ENCODE assay signal across 1 cellular context in the genomic region with DNA sequence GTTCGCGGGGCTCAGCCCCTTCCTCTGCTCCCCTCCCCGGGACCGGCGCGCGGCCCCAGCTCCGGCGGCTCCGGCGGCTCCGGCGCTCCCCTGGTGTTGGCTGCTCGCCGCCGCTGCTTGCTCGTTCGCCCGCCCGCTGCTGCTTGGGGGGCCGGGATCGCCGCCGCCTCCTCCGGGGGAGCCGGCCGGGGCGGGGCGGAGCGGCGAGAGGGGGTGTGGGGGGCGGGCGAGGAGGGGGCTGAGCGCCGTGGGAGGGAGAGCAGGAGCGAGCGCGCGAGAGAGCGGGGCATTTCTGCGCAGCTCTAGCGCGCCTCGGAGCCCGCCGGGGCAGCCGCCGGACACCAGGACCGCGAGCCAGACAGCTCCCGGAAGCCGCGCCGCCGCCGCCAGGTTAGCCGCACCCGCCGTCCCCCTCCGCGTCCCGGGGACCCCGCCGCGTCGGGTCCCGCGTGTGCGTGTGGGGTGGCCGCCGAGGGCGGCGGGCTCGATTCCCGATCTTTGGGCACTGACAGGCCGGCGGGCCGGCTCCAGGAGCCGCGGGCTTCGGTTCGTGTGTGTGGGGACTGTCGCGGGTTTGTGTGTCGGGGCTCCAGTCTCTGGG.
TF ChIP-seq lines count a peak whose summit lies in the region.

No MANE protein-coding gene starts in this region.

TF ChIP-seq in K562, 482 proteins besides CTCF, POLR2A, EP300 and RAD21 (continued from another document and continues in another):
- TF ChIP-seq, protein P1, sequence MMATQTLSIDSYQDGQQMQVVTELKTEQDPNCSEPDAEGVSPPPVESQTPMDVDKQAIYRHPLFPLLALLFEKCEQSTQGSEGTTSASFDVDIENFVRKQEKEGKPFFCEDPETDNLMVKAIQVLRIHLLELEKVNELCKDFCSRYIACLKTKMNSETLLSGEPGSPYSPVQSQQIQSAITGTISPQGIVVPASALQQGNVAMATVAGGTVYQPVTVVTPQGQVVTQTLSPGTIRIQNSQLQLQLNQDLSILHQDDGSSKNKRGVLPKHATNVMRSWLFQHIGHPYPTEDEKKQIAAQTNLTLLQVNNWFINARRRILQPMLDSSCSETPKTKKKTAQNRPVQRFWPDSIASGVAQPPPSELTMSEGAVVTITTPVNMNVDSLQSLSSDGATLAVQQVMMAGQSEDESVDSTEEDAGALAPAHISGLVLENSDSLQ (IDR thresholded peaks at IDR 0.05): no peak
- TF ChIP-seq ZNF175 (CRISPR knock-in tag; IDR thresholded peaks at IDR 0.05; ENCODE audit: low read depth): no peak
- TF ChIP-seq GABPA (tag; conservative IDR thresholded peaks at IDR 0.05; ENCODE audit: low read depth): peak; percentile 36; the same call in 1 of the 2 replicates
- TF ChIP-seq SETDB1 (IDR thresholded peaks at IDR 0.05; ENCODE audit: low read length): no peak
- TF ChIP-seq BRCA1 (IDR thresholded peaks at IDR 0.05): no peak
- TF ChIP-seq BRCA1 (CRISPR knock-in tag; IDR thresholded peaks at IDR 0.05): no peak
- TF ChIP-seq CBX3 (IDR thresholded peaks at IDR 0.05; ENCODE audit: borderline replicate concordance in 1 of 2, low read length in 2 of 2): no peak
- TF ChIP-seq SMAD4 (CRISPR knock-in tag; conservative IDR thresholded peaks at IDR 0.05): peak; percentile 96
- no peak for TF ChIP-seq ZNF316 (IDR thresholded peaks at IDR 0.05)
- TF ChIP-seq ZKSCAN8 (CRISPR knock-in tag; IDR thresholded peaks at IDR 0.05): no peak
- TF ChIP-seq, protein P2, sequence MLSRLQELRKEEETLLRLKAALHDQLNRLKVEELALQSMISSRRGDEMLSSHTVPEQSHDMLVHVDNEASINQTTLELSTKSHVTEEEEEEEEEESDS (CRISPR knock-in tag; IDR thresholded peaks at IDR 0.05): no peak
- no peak for TF ChIP-seq IRF2 (CRISPR knock-in tag; IDR thresholded peaks at IDR 0.05)
- no peak for TF ChIP-seq NFIC (IDR thresholded peaks at IDR 0.05)
- TF ChIP-seq, protein P3, sequence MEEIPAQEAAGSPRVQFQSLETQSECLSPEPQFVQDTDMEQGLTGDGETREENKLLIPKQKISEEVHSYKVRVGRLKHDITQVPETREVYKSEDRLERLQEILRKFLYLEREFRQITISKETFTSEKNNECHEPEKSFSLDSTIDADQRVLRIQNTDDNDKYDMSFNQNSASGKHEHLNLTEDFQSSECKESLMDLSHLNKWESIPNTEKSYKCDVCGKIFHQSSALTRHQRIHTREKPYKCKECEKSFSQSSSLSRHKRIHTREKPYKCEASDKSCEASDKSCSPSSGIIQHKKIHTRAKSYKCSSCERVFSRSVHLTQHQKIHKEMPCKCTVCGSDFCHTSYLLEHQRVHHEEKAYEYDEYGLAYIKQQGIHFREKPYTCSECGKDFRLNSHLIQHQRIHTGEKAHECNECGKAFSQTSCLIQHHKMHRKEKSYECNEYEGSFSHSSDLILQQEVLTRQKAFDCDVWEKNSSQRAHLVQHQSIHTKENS (CRISPR knock-in tag; IDR thresholded peaks at IDR 0.05): no peak
- TF ChIP-seq ZNF3 (CRISPR knock-in tag; IDR thresholded peaks at IDR 0.05): no peak
- no peak for TF ChIP-seq XRCC4 (IDR thresholded peaks at IDR 0.05; ENCODE audit: extremely low read depth, insufficient read depth, insufficient read length)
- TF ChIP-seq ZNF197 (CRISPR knock-in tag; IDR thresholded peaks at IDR 0.05; ENCODE audit: low read depth): no peak
- no peak for TF ChIP-seq PML (IDR thresholded peaks at IDR 0.05; ENCODE audit: low read length)
- no peak for TF ChIP-seq ZNF184 (CRISPR knock-in tag; IDR thresholded peaks at IDR 0.05)
- no peak for TF ChIP-seq ZNF354B (CRISPR knock-in tag; IDR thresholded peaks at IDR 0.05)
- no peak for TF ChIP-seq KDM4B (IDR thresholded peaks at IDR 0.05; ENCODE audit: borderline replicate concordance in 2 of 2, low read depth in 1 of 2)
- TF ChIP-seq NCOA6 (IDR thresholded peaks at IDR 0.05): no peak
- no peak for TF ChIP-seq NR2F6 (CRISPR knock-in tag; IDR thresholded peaks at IDR 0.05)
- no peak for TF ChIP-seq OTX1 (CRISPR knock-in tag; IDR thresholded peaks at IDR 0.05)
- no peak for TF ChIP-seq HDGF (IDR thresholded peaks at IDR 0.05)
- TF ChIP-seq MCM2 (IDR thresholded peaks at IDR 0.05; ENCODE audit: low read depth): no peak
- TF ChIP-seq GTF2E2 (tag; IDR thresholded peaks at IDR 0.05): no peak
- no peak for TF ChIP-seq FOS (IDR thresholded peaks at IDR 0.05; ENCODE audit: extremely low read depth, insufficient read length)
- TF ChIP-seq, protein P4, sequence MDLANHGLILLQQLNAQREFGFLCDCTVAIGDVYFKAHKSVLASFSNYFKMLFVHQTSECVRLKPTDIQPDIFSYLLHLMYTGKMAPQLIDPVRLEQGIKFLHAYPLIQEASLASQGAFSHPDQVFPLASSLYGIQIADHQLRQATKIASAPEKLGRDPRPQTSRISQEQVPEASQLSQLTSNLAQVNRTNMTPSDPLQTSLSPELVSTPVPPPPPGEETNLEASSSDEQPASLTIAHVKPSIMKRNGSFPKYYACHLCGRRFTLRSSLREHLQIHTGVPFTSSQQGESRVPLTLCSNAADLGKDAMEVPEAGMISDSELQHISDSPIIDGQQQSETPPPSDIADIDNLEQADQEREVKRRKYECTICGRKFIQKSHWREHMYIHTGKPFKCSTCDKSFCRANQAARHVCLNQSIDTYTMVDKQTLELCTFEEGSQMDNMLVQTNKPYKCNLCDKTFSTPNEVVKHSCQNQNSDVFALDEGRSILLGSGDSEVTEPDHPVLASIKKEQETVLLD (IDR thresholded peaks at IDR 0.05): no peak
- TF ChIP-seq, protein P5, sequence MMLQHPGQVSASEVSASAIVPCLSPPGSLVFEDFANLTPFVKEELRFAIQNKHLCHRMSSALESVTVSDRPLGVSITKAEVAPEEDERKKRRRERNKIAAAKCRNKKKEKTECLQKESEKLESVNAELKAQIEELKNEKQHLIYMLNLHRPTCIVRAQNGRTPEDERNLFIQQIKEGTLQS (IDR thresholded peaks at IDR 0.05): no peak
- TF ChIP-seq, protein P5 (CRISPR knock-in tag; conservative IDR thresholded peaks at IDR 0.05): no peak
- TF ChIP-seq ZNF551 (CRISPR knock-in tag; IDR thresholded peaks at IDR 0.05): no peak
- no peak for TF ChIP-seq PRMT5 (CRISPR knock-in tag; IDR thresholded peaks at IDR 0.05)
- TF ChIP-seq SRF (CRISPR knock-in tag; IDR thresholded peaks at IDR 0.05): no peak
- no peak for TF ChIP-seq KAT2B (IDR thresholded peaks at IDR 0.05; ENCODE audit: low read depth, low read length)
- peak; percentile 17 for TF ChIP-seq FIP1L1 (IDR thresholded peaks at IDR 0.05; ENCODE audit: low read depth, low read length, poor library complexity, severe bottlenecking)
- TF ChIP-seq HNRNPUL1 (IDR thresholded peaks at IDR 0.05; ENCODE audit: low read length): no peak
- no peak for TF ChIP-seq CBX1 (IDR thresholded peaks at IDR 0.05; ENCODE audit: low read depth)
- no peak for TF ChIP-seq CC2D1A (IDR thresholded peaks at IDR 0.05)
- no peak for TF ChIP-seq CREM (IDR thresholded peaks at IDR 0.05; ENCODE audit: low read depth)
- TF ChIP-seq, protein P6, sequence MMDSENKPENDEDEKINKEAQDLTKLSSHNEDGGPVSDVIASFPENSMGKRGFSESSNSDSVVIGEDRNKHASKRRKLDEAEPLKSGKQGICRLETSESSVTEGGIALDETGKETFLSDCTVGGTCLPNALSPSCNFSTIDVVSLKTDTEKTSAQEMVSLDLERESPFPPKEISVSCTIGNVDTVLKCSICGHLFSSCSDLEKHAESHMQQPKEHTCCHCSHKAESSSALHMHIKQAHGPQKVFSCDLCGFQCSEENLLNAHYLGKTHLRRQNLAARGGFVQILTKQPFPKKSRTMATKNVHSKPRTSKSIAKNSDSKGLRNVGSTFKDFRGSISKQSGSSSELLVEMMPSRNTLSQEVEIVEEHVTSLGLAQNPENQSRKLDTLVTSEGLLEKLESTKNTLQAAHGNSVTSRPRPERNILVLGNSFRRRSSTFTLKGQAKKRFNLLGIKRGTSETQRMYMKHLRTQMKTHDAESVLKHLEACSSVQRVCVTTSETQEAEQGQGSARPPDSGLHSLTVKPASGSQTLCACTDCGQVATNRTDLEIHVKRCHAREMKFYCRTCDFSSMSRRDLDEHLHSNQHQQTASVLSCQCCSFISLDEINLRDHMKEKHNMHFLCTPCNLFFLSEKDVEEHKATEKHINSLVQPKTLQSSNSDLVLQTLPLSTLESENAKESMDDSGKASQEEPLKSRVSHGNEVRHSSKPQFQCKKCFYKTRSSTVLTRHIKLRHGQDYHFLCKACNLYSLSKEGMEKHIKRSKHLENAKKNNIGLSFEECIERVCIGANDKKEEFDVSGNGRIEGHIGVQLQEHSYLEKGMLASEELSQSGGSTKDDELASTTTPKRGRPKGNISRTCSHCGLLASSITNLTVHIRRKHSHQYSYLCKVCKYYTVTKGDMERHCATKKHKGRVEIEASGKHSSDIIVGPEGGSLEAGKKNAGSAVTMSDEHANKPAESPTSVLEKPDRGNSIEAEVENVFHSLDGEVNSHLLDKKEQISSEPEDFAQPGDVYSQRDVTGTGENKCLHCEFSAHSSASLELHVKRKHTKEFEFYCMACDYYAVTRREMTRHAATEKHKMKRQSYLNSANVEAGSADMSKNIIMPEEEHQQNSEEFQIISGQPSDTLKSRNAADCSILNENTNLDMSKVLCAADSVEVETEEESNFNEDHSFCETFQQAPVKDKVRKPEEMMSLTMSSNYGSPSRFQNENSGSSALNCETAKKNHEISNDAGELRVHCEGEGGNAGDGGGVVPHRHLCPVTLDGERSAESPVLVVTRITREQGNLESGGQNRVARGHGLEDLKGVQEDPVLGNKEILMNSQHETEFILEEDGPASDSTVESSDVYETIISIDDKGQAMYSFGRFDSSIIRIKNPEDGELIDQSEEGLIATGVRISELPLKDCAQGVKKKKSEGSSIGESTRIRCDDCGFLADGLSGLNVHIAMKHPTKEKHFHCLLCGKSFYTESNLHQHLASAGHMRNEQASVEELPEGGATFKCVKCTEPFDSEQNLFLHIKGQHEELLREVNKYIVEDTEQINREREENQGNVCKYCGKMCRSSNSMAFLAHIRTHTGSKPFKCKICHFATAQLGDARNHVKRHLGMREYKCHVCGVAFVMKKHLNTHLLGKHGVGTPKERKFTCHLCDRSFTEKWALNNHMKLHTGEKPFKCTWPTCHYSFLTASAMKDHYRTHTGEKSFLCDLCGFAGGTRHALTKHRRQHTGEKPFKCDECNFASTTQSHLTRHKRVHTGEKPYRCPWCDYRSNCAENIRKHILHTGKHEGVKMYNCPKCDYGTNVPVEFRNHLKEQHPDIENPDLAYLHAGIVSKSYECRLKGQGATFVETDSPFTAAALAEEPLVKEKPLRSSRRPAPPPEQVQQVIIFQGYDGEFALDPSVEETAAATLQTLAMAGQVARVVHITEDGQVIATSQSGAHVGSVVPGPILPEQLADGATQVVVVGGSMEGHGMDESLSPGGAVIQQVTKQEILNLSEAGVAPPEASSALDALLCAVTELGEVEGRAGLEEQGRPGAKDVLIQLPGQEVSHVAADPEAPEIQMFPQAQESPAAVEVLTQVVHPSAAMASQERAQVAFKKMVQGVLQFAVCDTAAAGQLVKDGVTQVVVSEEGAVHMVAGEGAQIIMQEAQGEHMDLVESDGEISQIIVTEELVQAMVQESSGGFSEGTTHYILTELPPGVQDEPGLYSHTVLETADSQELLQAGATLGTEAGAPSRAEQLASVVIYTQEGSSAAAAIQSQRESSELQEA (IDR thresholded peaks at IDR 0.05; ENCODE audit: low read depth): no peak
- no peak for TF ChIP-seq FOXK1 (CRISPR knock-in tag; IDR thresholded peaks at IDR 0.05; ENCODE audit: borderline replicate concordance)
- TF ChIP-seq, protein P7, sequence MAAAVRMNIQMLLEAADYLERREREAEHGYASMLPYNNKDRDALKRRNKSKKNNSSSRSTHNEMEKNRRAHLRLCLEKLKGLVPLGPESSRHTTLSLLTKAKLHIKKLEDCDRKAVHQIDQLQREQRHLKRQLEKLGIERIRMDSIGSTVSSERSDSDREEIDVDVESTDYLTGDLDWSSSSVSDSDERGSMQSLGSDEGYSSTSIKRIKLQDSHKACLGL (CRISPR knock-in tag; IDR thresholded peaks at IDR 0.05; ENCODE audit: borderline replicate concordance, poor library complexity, severe bottlenecking): no peak
- TF ChIP-seq BRF1 (IDR thresholded peaks at IDR 0.05; ENCODE audit: borderline replicate concordance, extremely low read depth, insufficient read length): no peak
- TF ChIP-seq, protein P8, sequence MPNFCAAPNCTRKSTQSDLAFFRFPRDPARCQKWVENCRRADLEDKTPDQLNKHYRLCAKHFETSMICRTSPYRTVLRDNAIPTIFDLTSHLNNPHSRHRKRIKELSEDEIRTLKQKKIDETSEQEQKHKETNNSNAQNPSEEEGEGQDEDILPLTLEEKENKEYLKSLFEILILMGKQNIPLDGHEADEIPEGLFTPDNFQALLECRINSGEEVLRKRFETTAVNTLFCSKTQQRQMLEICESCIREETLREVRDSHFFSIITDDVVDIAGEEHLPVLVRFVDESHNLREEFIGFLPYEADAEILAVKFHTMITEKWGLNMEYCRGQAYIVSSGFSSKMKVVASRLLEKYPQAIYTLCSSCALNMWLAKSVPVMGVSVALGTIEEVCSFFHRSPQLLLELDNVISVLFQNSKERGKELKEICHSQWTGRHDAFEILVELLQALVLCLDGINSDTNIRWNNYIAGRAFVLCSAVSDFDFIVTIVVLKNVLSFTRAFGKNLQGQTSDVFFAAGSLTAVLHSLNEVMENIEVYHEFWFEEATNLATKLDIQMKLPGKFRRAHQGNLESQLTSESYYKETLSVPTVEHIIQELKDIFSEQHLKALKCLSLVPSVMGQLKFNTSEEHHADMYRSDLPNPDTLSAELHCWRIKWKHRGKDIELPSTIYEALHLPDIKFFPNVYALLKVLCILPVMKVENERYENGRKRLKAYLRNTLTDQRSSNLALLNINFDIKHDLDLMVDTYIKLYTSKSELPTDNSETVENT (CRISPR knock-in tag; IDR thresholded peaks at IDR 0.05): no peak
- no peak for TF ChIP-seq ZNF79 (CRISPR knock-in tag; IDR thresholded peaks at IDR 0.05; ENCODE audit: low read depth)
- no peak for TF ChIP-seq ZC3H4 (CRISPR knock-in tag; IDR thresholded peaks at IDR 0.05; ENCODE audit: borderline replicate concordance)
- no peak for TF ChIP-seq TBL1XR1 (IDR thresholded peaks at IDR 0.05; ENCODE audit: low read length in 2 of 2)
- TF ChIP-seq, protein P9, sequence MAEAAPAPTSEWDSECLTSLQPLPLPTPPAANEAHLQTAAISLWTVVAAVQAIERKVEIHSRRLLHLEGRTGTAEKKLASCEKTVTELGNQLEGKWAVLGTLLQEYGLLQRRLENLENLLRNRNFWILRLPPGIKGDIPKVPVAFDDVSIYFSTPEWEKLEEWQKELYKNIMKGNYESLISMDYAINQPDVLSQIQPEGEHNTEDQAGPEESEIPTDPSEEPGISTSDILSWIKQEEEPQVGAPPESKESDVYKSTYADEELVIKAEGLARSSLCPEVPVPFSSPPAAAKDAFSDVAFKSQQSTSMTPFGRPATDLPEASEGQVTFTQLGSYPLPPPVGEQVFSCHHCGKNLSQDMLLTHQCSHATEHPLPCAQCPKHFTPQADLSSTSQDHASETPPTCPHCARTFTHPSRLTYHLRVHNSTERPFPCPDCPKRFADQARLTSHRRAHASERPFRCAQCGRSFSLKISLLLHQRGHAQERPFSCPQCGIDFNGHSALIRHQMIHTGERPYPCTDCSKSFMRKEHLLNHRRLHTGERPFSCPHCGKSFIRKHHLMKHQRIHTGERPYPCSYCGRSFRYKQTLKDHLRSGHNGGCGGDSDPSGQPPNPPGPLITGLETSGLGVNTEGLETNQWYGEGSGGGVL (CRISPR knock-in tag; IDR thresholded peaks at IDR 0.05): no peak
- peak; percentile 16 for TF ChIP-seq PCBP1 (IDR thresholded peaks at IDR 0.05; ENCODE audit: low read depth, low read length, poor library complexity, severe bottlenecking)
